8 cellular contexts compared by ENCODE assay signal in the genomic region with DNA sequence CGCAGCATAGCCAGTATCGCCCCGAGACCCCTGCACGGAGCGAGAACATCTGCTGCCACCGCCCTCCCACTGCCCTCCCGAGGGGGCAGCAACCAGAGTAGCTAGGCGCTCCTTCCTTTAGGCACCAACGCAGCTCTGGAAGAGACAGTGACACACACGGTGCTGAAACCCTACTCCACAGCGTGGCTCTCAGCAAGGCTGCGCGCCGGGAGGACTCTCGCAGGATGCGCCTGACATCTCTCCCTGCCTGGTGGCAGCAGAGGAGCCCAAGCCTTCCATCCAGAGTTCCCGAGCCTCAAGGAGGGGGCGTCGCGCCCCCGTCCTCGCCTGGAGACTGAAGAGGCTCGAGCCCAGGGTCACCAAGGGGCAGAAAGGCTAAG. TPM values are rescaled to one million over a fixed set of nuclear protein-coding genes. Genes with fewer than 3 reads are reported as not detected.
DNase-seq lines count a peak whose midpoint lies in the region; ATAC-seq, FAIRE-seq and TF ChIP-seq lines count a peak whose summit lies in the region.

No MANE protein-coding gene starts in this region.

- H3K79me2 ChIP-seq in Karpas-422 (ENCODE audit: low read length): peaks cover 56% of the 10 kb centered on the region

- H3K4me1 ChIP-seq in Karpas-422 (ENCODE audit: low read length): peaks cover 40% of the 10 kb centered on the region
- peaks cover 31 to 35% of the 10 kb centered on the region in 2 donors for H3K4me1 ChIP-seq in mucosa of rectum (ENCODE audit: control insufficient read depth in 2 of 2, insufficient read depth in 2 of 2, low read length in 2 of 2)

- FAIRE-seq in bronchial epithelial cell (lab: Jason Lieb, UNC): no peak

- H3K4me3 ChIP-seq in AG09309 (ENCODE audit: control insufficient read depth, low read depth, low read length) (peak overlapping the region; percentile 47; the same call in 1 of the 2 replicates), Karpas-422 (ENCODE audit: low read length) (peak overlapping the region; percentile 37; the same call in 1 of the 2 replicates), bronchial epithelial cell (ENCODE audit: low read depth, low read length) (peak overlapping the region; percentile 35), mucosa of rectum (ENCODE audit: low read length in 2 of 2) (peak overlapping the region; percentile 61 to 64)

- no peak for ATAC-seq in GM21786 (IDR thresholded peaks at IDR 0.05; ENCODE audit: unreplicated experiment)
- no peak for ATAC-seq in HG03280 (IDR thresholded peaks at IDR 0.05; ENCODE audit: unreplicated experiment)

- peak overlapping the region; percentile 46 for H3K4me2 ChIP-seq in Karpas-422 (ENCODE audit: low read depth, low read length, poor library complexity, severe bottlenecking)

- TF ChIP-seq CTCF in AG09309 (IDR thresholded peaks at IDR 0.05; ENCODE audit: control insufficient read depth, insufficient read depth, low read depth, low read length, missing control alignments) (no peak), bronchial epithelial cell (IDR thresholded peaks at IDR 0.05; ENCODE audit: insufficient read depth, low read length, severe bottlenecking) (no peak)

- H3K9ac ChIP-seq in Karpas-422 (ENCODE audit: low read length) (peak overlapping the region; percentile 36; the same call in 1 of the 2 replicates), mucosa of rectum (ENCODE audit: low read depth in 1 of 2, low read length in 2 of 2) (peak overlapping the region in 1 of 2 donors; percentile 57)

- no peak for DNase-seq in AG09309 (ENCODE audit: low read depth)
- DNase-seq in Karpas-422: no peak
- no peak for DNase-seq in bronchial epithelial cell (ENCODE audit: low read depth)
- no peak for DNase-seq in ureter (ENCODE audit: low spot score)
- DNase-seq in activated CD4-positive, CD25-positive, alpha-beta regulatory T cell treated with anti-CD3 and anti-CD28 coated beads, Interleukin-2, amount 50 U/mL, for 72 hours: no peak

- H3K36me3 ChIP-seq in Karpas-422 (ENCODE audit: insufficient read depth, low read length): no peaks in the 10 kb centered on the region; the same call in 1 of the 2 replicates
- peaks cover 4% of the 10 kb centered on the region for H3K36me3 ChIP-seq in bronchial epithelial cell (ENCODE audit: control insufficient read depth, insufficient read depth, low read length)
- H3K36me3 ChIP-seq in mucosa of rectum (ENCODE audit: control insufficient read depth in 2 of 2, insufficient read depth in 2 of 2, low read length in 2 of 2): no peaks in the 10 kb centered on the region

- H3K9me3 ChIP-seq in Karpas-422 (ENCODE audit: low read length) (no peaks in the 10 kb centered on the region), mucosa of rectum (ENCODE audit: control insufficient read depth in 2 of 2, low read length in 2 of 2) (no peaks in the 10 kb centered on the region)

- H3K27me3 ChIP-seq in Karpas-422 (ENCODE audit: low read length) (0 out of 2 replicates have a peak, but pooled peaks cover 3% of the 10 kb centered on the region), bronchial epithelial cell (ENCODE audit: control insufficient read depth, insufficient read depth, low read length) (no peaks in the 10 kb centered on the region), mucosa of rectum (ENCODE audit: control insufficient read depth in 2 of 2, insufficient read depth in 2 of 2, low read length in 2 of 2) (no peaks in the 10 kb centered on the region)

- H3K27ac ChIP-seq in Karpas-422 (ENCODE audit: low read length): no peak overlapping the region
- peak overlapping the region in 1 of 2 donors; percentile 23 for H3K27ac ChIP-seq in mucosa of rectum (ENCODE audit: low read depth in 2 of 2, low read length in 2 of 2)

- peaks cover 42% of the 10 kb centered on the region for H4K20me1 ChIP-seq in Karpas-422 (ENCODE audit: insufficient read depth, low read depth, low read length)

- H3K9me2 ChIP-seq in Karpas-422 (replicated peaks; ENCODE audit: insufficient read depth, low read length): no peaks in the 10 kb centered on the region

- no peak overlapping the region for H2AFZ ChIP-seq in Karpas-422 (ENCODE audit: low read length)

RNA-seq across cellular contexts. Expression of gene TAF4, which starts 2.1 kb away (rescaled TPM):
- 19.5 and 19.7 TPM in 2 replicates for total RNA-seq in Karpas-422 (2014; rRNA removed; shearing (Covaris generic); ENCODE audit: low replicate concordance)
- 3.2 and 5.2 TPM in 2 replicates for total RNA-seq in bronchial epithelial cell
- 31.3 TPM for total RNA-seq in ureter

RNA-seq across cellular contexts. Expression of gene LSM14B, which starts 58.7 kb away (rescaled TPM):
- total RNA-seq in Karpas-422 (2014; rRNA removed; shearing (Covaris generic); ENCODE audit: low replicate concordance): 16.1 and 32.3 TPM in 2 replicates
- 64.4 and 85.8 TPM in 2 replicates for total RNA-seq in bronchial epithelial cell
- 39.0 TPM for total RNA-seq in ureter
